ENCODE assay signal across 19 cellular contexts in the genomic region with DNA sequence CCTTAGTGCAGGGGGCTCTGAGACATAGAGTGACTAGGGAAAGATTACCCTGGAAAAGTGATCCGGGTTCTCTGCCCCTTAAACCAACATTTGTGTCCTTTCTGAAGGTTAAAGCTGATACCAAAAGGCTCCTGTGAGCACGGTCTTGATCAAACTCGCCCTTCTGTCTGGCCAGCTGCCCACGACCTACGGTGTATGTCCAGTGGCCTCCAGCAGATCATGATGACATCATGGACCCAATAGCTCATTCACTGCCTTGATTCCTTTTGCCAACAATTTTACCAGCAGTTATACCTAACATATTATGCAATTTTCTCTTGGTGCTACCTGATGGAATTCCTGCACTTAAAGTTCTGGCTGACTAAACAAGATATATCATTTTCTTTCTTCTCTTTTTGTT. TPM values are rescaled to one million over a fixed set of nuclear protein-coding genes. Genes with fewer than 3 reads are reported as not detected.
A peak's percentile ranks its signal among the peaks of the same experiment; 100 is the strongest.
DNase-seq lines count a peak whose midpoint lies in the region; ATAC-seq, FAIRE-seq and TF ChIP-seq lines count a peak whose summit lies in the region.
"Had no signal": no experiment of that assay in that cellular context is flagged by ENCODE, and none has a peak within 500 bp of the region (broad histone marks: within the 10 kb centered on the region; RNA-seq: fewer than 3 reads in every experiment).

No MANE protein-coding gene starts in this region.

- no peaks in the 10 kb centered on the region for H3K9me3 ChIP-seq in HepG2 (ENCODE audit: low read length)
- no peaks in the 10 kb centered on the region for H3K9me3 ChIP-seq in right lobe of liver
- no peaks in the 10 kb centered on the region for H3K9me3 ChIP-seq in K562 (replicated peaks; ENCODE audit: control insufficient read depth, insufficient read depth, low read depth, low read length)

- H3K9ac ChIP-seq in HepG2 (ENCODE audit: insufficient read depth, low read depth, low read length) (no peak overlapping the region), K562 (ENCODE audit: insufficient read depth in 1 of 2, low read depth in 2 of 2, low read length in 2 of 2) (no peak overlapping the region)

- ATAC-seq in HepG2 (no peak), right lobe of liver (no peak), K562 (no peak), GM18858 (IDR thresholded peaks at IDR 0.05; ENCODE audit: unreplicated experiment) (no peak)

- H2AFZ ChIP-seq in HepG2 (ENCODE audit: low read length) (no peak overlapping the region), K562 (ENCODE audit: low read depth, low read length) (no peak overlapping the region)

- in situ Hi-C loops in HepG2 (cut with HindIII; ENCODE audit: extremely low pct_ligation_motif_present, low pct_unique_long_range_greater_than_20kb), result no loop called here
- in situ Hi-C loops in K562 (cut with MboI), result loop anchor here (10.0 kb wide), 1 partner anchor 456 kb away; no protein-coding TSS in a partner anchor

- no peak for TF ChIP-seq CTCF in HepG2 (CRISPR knock-in tag; IDR thresholded peaks at IDR 0.05)
- no peak for TF ChIP-seq CTCF in right lobe of liver (IDR thresholded peaks at IDR 0.05)
- TF ChIP-seq CTCF in K562 (IDR thresholded peaks at IDR 0.05 in 2 of 3, conservative IDR thresholded peaks at IDR 0.05 in 1 of 3; ENCODE audit: insufficient read depth in 2 of 3, low read depth in 1 of 3, low read length in 3 of 3), result no peak
- TF ChIP-seq CTCF in endothelial cell (IDR thresholded peaks at IDR 0.05; ENCODE audit: unreplicated experiment), result no peak
- TF ChIP-seq CTCF in HFFc6 (IDR thresholded peaks at IDR 0.05), result no peak

- no peak for TF ChIP-seq POLR2A in HepG2 (IDR thresholded peaks at IDR 0.05; ENCODE audit: insufficient read depth in 1 of 2, low read depth in 2 of 2, low read length in 2 of 2)
- no peak for TF ChIP-seq POLR2A in right lobe of liver (IDR thresholded peaks at IDR 0.05)
- no peak for TF ChIP-seq POLR2A in K562 (conservative IDR thresholded peaks at IDR 0.05)

- CTCF ChIA-PET in HepG2 (lab: Yijun Ruan, JAX; ENCODE audit: low intra/inter-chr PET ratio, low total read pairs) (no interaction called here), K562 (lab: Yijun Ruan, JAX; ENCODE audit: low intra/inter-chr PET ratio) (no interaction called here)

- TF ChIP-seq EP300 in HepG2 (IDR thresholded peaks at IDR 0.05; ENCODE audit: low read depth in 2 of 2, low read length in 2 of 2) (no peak), HepG2 (CRISPR knock-in tag; IDR thresholded peaks at IDR 0.05; ENCODE audit: borderline replicate concordance) (no peak), K562 (IDR thresholded peaks at IDR 0.05; ENCODE audit: low read length) (no peak)

- H3K36me3 ChIP-seq in HepG2 (replicated peaks in 1 of 2; ENCODE audit: control insufficient read depth in 1 of 2, insufficient read depth in 2 of 2, low read length in 2 of 2) (no peaks in the 10 kb centered on the region), right lobe of liver (no peaks in the 10 kb centered on the region), K562 (ENCODE audit: control insufficient read depth, insufficient read depth, low read length) (no peaks in the 10 kb centered on the region)

- intact Hi-C loops in HepG2 (cut with micrococcal nuclease; ENCODE audit: unreplicated experiment) (no loop called here), right lobe of liver (cut with DNase I) (no loop called here), K562 (cut with micrococcal nuclease) (no loop called here)

- H3K9me3 Mint-ChIP-seq in endothelial cell (ENCODE audit: unreplicated experiment) (no peaks in the 10 kb centered on the region), HFFc6 (no peaks in the 10 kb centered on the region)
- H3K9me3 Mint-ChIP-seq: CD4-positive, alpha-beta memory T cell had no signal

- H3K9me1 ChIP-seq in K562 (ENCODE audit: control insufficient read depth, insufficient read depth, low read length), result no peaks in the 10 kb centered on the region

- no peaks in the 10 kb centered on the region for H3K4me1 Mint-ChIP-seq in endothelial cell (ENCODE audit: unreplicated experiment)
- H3K4me1 Mint-ChIP-seq in HFFc6 (ENCODE audit: low read depth), result peaks cover 3% of the 10 kb centered on the region; the same call in 1 of the 2 replicates

- H3K4me3 ChIP-seq in HepG2 (replicated peaks in 1 of 3; ENCODE audit: insufficient read depth in 1 of 3, low read depth in 2 of 3, low read length in 3 of 3), result no peak overlapping the region
- no peak overlapping the region for H3K4me3 ChIP-seq in right lobe of liver
- no peak overlapping the region for H3K4me3 ChIP-seq in K562

- no TSS peak for BruUV-seq in HepG2 (replicated peaks; lab: Mats Ljungman, UMichigan)
- BruUV-seq in K562 (replicated peaks; lab: Mats Ljungman, UMichigan), result no TSS peak

- H3K4me1 ChIP-seq in HepG2 (ENCODE audit: insufficient read depth, low read length), result peaks cover 10% of the 10 kb centered on the region
- no peaks in the 10 kb centered on the region for H3K4me1 ChIP-seq in right lobe of liver
- H3K4me1 ChIP-seq in K562 (replicated peaks in 1 of 2; ENCODE audit: control insufficient read depth in 2 of 2, insufficient read depth in 2 of 2, low read length in 2 of 2), result no peaks in the 10 kb centered on the region

- H3K79me2 ChIP-seq in HepG2 (ENCODE audit: insufficient read depth, low read length), result no peaks in the 10 kb centered on the region
- no peaks in the 10 kb centered on the region for H3K79me2 ChIP-seq in K562 (ENCODE audit: control insufficient read depth, insufficient read depth, low read length)

- POLR2A ChIA-PET in HepG2 (lab: Yijun Ruan, JAX), result no interaction called here
- POLR2A ChIA-PET in K562 (lab: Yijun Ruan, JAX), result interaction anchor here (0.8 kb wide), 2 partner anchors 71 to 80 kb away, joined by 3 to 4 read pairs; no protein-coding TSS in a partner anchor

- H3K27me3 Mint-ChIP-seq in endothelial cell (ENCODE audit: unreplicated experiment), result peaks cover 15% of the 10 kb centered on the region
- H3K27me3 Mint-ChIP-seq in HFFc6 (ENCODE audit: insufficient read depth), result peaks cover 15% of the 10 kb centered on the region

- no peaks in the 10 kb centered on the region; the same call in 1 of the 2 replicates for H4K20me1 ChIP-seq in HepG2 (ENCODE audit: insufficient read depth, low read length)
- peaks cover 5% of the 10 kb centered on the region; the same call in 1 of the 2 replicates for H4K20me1 ChIP-seq in K562 (replicated peaks; ENCODE audit: control insufficient read depth, insufficient read depth, low read length)

- H3K36me3 Mint-ChIP-seq in endothelial cell (ENCODE audit: low read depth, unreplicated experiment) (peaks cover 17% of the 10 kb centered on the region), HFFc6 (ENCODE audit: low read depth) (peaks cover 16% of the 10 kb centered on the region)
- H3K36me3 Mint-ChIP-seq: CD4-positive, alpha-beta memory T cell had no signal

- FAIRE-seq in HepG2 (lab: Jason Lieb, UNC) (no peak), K562 (lab: Jason Lieb, UNC) (peak; percentile 37)
- FAIRE-seq: GM12891, GM18507 had no signal

- DNase-seq in HepG2 (ENCODE audit: low spot score) (no peak), right lobe of liver (no peak), K562 (ENCODE audit: extremely low read depth in 1 of 4, low spot score in 3 of 4) (no peak), endothelial cell (ENCODE audit: low spot score) (no peak), HFFc6 (no peak)
- DNase-seq: C1 segment of cervical spinal cord; Calu3; CD4-positive, alpha-beta memory T cell; COR-L47; DMS53; DMS79 treated with DMSO at 0.1 percent for 48 hours; GF-D8; GOT3; H7; HCEC 1CT had no signal

- no peak overlapping the region for H3K27ac ChIP-seq in HepG2 (ENCODE audit: extremely low read length, insufficient read depth, low read length)
- H3K27ac ChIP-seq in right lobe of liver, result no peak overlapping the region
- H3K27ac ChIP-seq in K562 (ENCODE audit: extremely low read depth, low read depth, low read length), result no peak overlapping the region

- H3K27ac Mint-ChIP-seq in endothelial cell (ENCODE audit: unreplicated experiment), result peak overlapping the region; percentile 42
- H3K27ac Mint-ChIP-seq in HFFc6, result no peak overlapping the region
- H3K27ac Mint-ChIP-seq: CD4-positive, alpha-beta memory T cell had no signal

- WGBS in HepG2 (ENCODE audit: low lambda C conversion rate), result 1% methylated on average over 5 of the region's 5 CpGs
- WGBS in right lobe of liver (ENCODE audit: insufficient coverage, low coverage, low lambda C conversion rate, missing lambda C conversion rate), result 92% methylated on average over 2 of the region's 5 CpGs
- WGBS in K562 (ENCODE audit: insufficient coverage, low coverage, missing lambda C conversion rate), result under 1% methylated on average over 5 of the region's 5 CpGs

- H3K4me2 ChIP-seq in HepG2 (ENCODE audit: low read depth, low read length) (no peak overlapping the region), K562 (ENCODE audit: insufficient read depth, low read length) (no peak overlapping the region)

- TF ChIP-seq RAD21 in HepG2 (CRISPR knock-in tag; IDR thresholded peaks at IDR 0.05) (no peak), K562 (CRISPR knock-in tag; conservative IDR thresholded peaks at IDR 0.05 in 1 of 2, IDR thresholded peaks at IDR 0.05 in 1 of 2) (no peak)

- peaks cover 5 to 44% of the 10 kb centered on the region in 2 experiments for H3K27me3 ChIP-seq in HepG2 (ENCODE audit: control insufficient read depth in 1 of 2, insufficient read depth in 2 of 2, low read length in 2 of 2)
- H3K27me3 ChIP-seq in right lobe of liver, result peaks cover 0 to 19% of the 10 kb centered on the region in 2 donors
- peaks cover 11 to 33% of the 10 kb centered on the region in 2 experiments for H3K27me3 ChIP-seq in K562 (ENCODE audit: control insufficient read depth in 2 of 2, insufficient read depth in 2 of 2, low read length in 2 of 2)

- H3K4me3 Mint-ChIP-seq in endothelial cell (ENCODE audit: unreplicated experiment) (peak overlapping the region; percentile 11), HFFc6 (no peak overlapping the region)
- H3K4me3 Mint-ChIP-seq: CD4-positive, alpha-beta memory T cell had no signal

RNA-seq across cellular contexts. Expression of a gene that starts 6.8 kb away (rescaled TPM):
- total RNA-seq in HepG2 (2016; rRNA removed; fragmentation: Illumina TruSeq; extraction: Trizol), result not detected in 2 replicates
- total RNA-seq in HepG2 (2016; cell fraction: cytosol; rRNA removed; fragmentation: Illumina TruSeq; extraction: Trizol; ENCODE audit: low read depth), result not detected in 2 replicates
- not detected in 2 replicates for total RNA-seq in HepG2 (2016; cell fraction: insoluble cytoplasmic fraction; rRNA removed; fragmentation: Illumina TruSeq; extraction: Trizol)
- total RNA-seq in HepG2 (2016; cell fraction: membrane; rRNA removed; fragmentation: Illumina TruSeq; extraction: Trizol), result not detected in 2 replicates
- not detected in 2 replicates for total RNA-seq in HepG2 (2016; cell fraction: nucleus; rRNA removed; fragmentation: Illumina TruSeq; extraction: Trizol)
- polyA plus RNA-seq in HepG2 (2011; rRNA removed), result not detected in 2 replicates
- polyA plus RNA-seq in HepG2 (2011; cell fraction: cytosol; rRNA removed), result not detected in 2 replicates
- not detected in 2 replicates for polyA plus RNA-seq in HepG2 (2011; cell fraction: nucleus; rRNA removed)
- not detected in 2 replicates for polyA plus RNA-seq in HepG2 (2012)
- polyA plus RNA-seq in HepG2 (2016; cell fraction: cytosol; fragmentation: Illumina TruSeq; extraction: Trizol; ENCODE audit: low read depth), result not detected in 2 replicates
- polyA plus RNA-seq in HepG2 (2016; cell fraction: insoluble cytoplasmic fraction; fragmentation: Illumina TruSeq; extraction: Trizol; ENCODE audit: low read depth), result not detected in 2 replicates
- polyA plus RNA-seq in HepG2 (2016; cell fraction: membrane; fragmentation: Illumina TruSeq; extraction: Trizol; ENCODE audit: low read depth), result not detected in 2 replicates
- polyA plus RNA-seq in HepG2 (2016; cell fraction: nucleus; fragmentation: Illumina TruSeq; extraction: Trizol; ENCODE audit: insufficient read depth, low read depth), result not detected in 2 replicates
- not detected in 2 replicates for polyA minus RNA-seq in HepG2 (2011; rRNA and poly(A)+ RNA removed; ENCODE audit: low replicate concordance)
- polyA minus RNA-seq in HepG2 (2011; cell fraction: cytosol; rRNA and poly(A)+ RNA removed), result not detected in 2 replicates
- polyA minus RNA-seq in HepG2 (2011; cell fraction: nucleus; rRNA and poly(A)+ RNA removed), result not detected in 2 replicates
- total RNA-seq in right lobe of liver, result 1 to 10 TPM in 1 of 6 experiments, under 1 TPM in 5; 0.20 to 1.1 (median 0.26) TPM
- total RNA-seq in K562 (2011; cell fraction: chromatin; rRNA removed; ENCODE audit: low replicate concordance), result 6.3 and 10.4 TPM in 2 replicates
- 8.3 and 12.7 TPM in 2 replicates for total RNA-seq in K562 (2011; cell fraction: nucleolus; rRNA removed)
- 13.1 and 13.4 TPM in 2 replicates for total RNA-seq in K562 (2011; cell fraction: nucleoplasm; rRNA removed)
- total RNA-seq in K562 (2014; rRNA removed), result 0.50 and 0.57 TPM in 2 replicates
- total RNA-seq in K562 (2014; rRNA removed; fragmentation: Illumina TruSeq; extraction: Trizol), result 0.96 and 1.2 TPM in 2 replicates
- 0.60 and 0.83 TPM in 2 replicates for total RNA-seq in K562 (2015; rRNA removed; fragmentation: Illumina TruSeq; extraction: Trizol)
- 0.78 and 1.2 TPM in 2 replicates for total RNA-seq in K562 (2021)
- polyA plus RNA-seq in K562 (2011; rRNA removed), result 2.7 and 5.3 TPM in 2 replicates
- polyA plus RNA-seq in K562 (2011; cell fraction: cytosol; rRNA removed), result 2.6 and 5.2 TPM in 2 replicates
- polyA plus RNA-seq in K562 (2011; cell fraction: nucleus; rRNA removed), result 1.4 and 3.5 TPM in 2 replicates
- polyA plus RNA-seq in K562 (2012), result 1.2 and 4.7 TPM in 2 replicates
- polyA plus RNA-seq in K562 (2014; fragmentation: Illumina TruSeq; extraction: Trizol), result 1.8 and 2.4 TPM in 2 replicates
- 1 to 10 TPM; 3.2 to 4.1 TPM for polyA plus RNA-seq in K562 (2014; fragmentation: Nextera tagmentation; extraction: Ambion mirVana)
- 1.1 TPM in 2 replicates for polyA plus RNA-seq in K562 (2014; rRNA removed)
- 1.4 and 2.9 TPM in 2 replicates for polyA minus RNA-seq in K562 (2011; rRNA and poly(A)+ RNA removed)
- 0.86 TPM in 1 of 2 replicates, not detected in the other for polyA minus RNA-seq in K562 (2011; cell fraction: cytosol; rRNA and poly(A)+ RNA removed)
- 0.22 and 0.27 TPM in 2 replicates for polyA minus RNA-seq in K562 (2011; cell fraction: nucleus; rRNA and poly(A)+ RNA removed)
- total RNA-seq in endothelial cell (ENCODE audit: unreplicated experiment), result 9.9 TPM
- 10 to 100 TPM; 16.2 to 23.2 (median 19.4) TPM for total RNA-seq in HFFc6 (2021; fragmentation: NEBNext Ultra II Directional; extraction: Animal tissue kit (Norgen Biotek cat#: 25700))
- total RNA-seq: CD4-positive, alpha-beta memory T cell; H7 had no signal

RNA-seq across cellular contexts. Expression of a gene that starts 15.1 kb away (rescaled TPM):
- total RNA-seq in HepG2 (2016; rRNA removed; fragmentation: Illumina TruSeq; extraction: Trizol), result 0.04 TPM in 1 of 2 replicates, not detected in the other
- total RNA-seq in HepG2 (2016; cell fraction: cytosol; rRNA removed; fragmentation: Illumina TruSeq; extraction: Trizol; ENCODE audit: low read depth), result not detected in 2 replicates
- 0.06 TPM in 1 of 2 replicates, not detected in the other for total RNA-seq in HepG2 (2016; cell fraction: insoluble cytoplasmic fraction; rRNA removed; fragmentation: Illumina TruSeq; extraction: Trizol)
- not detected in 2 replicates for total RNA-seq in HepG2 (2016; cell fraction: membrane; rRNA removed; fragmentation: Illumina TruSeq; extraction: Trizol)
- 0.12 TPM in 1 of 2 replicates, not detected in the other for total RNA-seq in HepG2 (2016; cell fraction: nucleus; rRNA removed; fragmentation: Illumina TruSeq; extraction: Trizol)
- 0.08 and 0.09 TPM in 2 replicates for polyA plus RNA-seq in HepG2 (2011; rRNA removed)
- 0.11 and 0.13 TPM in 2 replicates for polyA plus RNA-seq in HepG2 (2011; cell fraction: cytosol; rRNA removed)
- polyA plus RNA-seq in HepG2 (2011; cell fraction: nucleus; rRNA removed), result 0.05 and 0.10 TPM in 2 replicates
- polyA plus RNA-seq in HepG2 (2012), result 0.27 and 0.39 TPM in 2 replicates
- not detected in 2 replicates for polyA plus RNA-seq in HepG2 (2016; cell fraction: cytosol; fragmentation: Illumina TruSeq; extraction: Trizol; ENCODE audit: low read depth)
- 0.09 TPM in 1 of 2 replicates, not detected in the other for polyA plus RNA-seq in HepG2 (2016; cell fraction: insoluble cytoplasmic fraction; fragmentation: Illumina TruSeq; extraction: Trizol; ENCODE audit: low read depth)
- not detected in 2 replicates for polyA plus RNA-seq in HepG2 (2016; cell fraction: membrane; fragmentation: Illumina TruSeq; extraction: Trizol; ENCODE audit: low read depth)
- polyA plus RNA-seq in HepG2 (2016; cell fraction: nucleus; fragmentation: Illumina TruSeq; extraction: Trizol; ENCODE audit: insufficient read depth, low read depth), result 0.16 TPM in 1 of 2 replicates, not detected in the other
- 0.06 and 0.21 TPM in 2 replicates for polyA minus RNA-seq in HepG2 (2011; rRNA and poly(A)+ RNA removed; ENCODE audit: low replicate concordance)
- polyA minus RNA-seq in HepG2 (2011; cell fraction: cytosol; rRNA and poly(A)+ RNA removed), result not detected in 2 replicates
- 0.12 and 0.13 TPM in 2 replicates for polyA minus RNA-seq in HepG2 (2011; cell fraction: nucleus; rRNA and poly(A)+ RNA removed)
- total RNA-seq in right lobe of liver, result under 1 TPM in 5 of 6 experiments, not detected in 1; 0.07 to 0.43 (median 0.12) TPM
- total RNA-seq in K562 (2011; cell fraction: chromatin; rRNA removed; ENCODE audit: low replicate concordance), result 2.2 and 5.9 TPM in 2 replicates
- 1.8 and 2.1 TPM in 2 replicates for total RNA-seq in K562 (2011; cell fraction: nucleolus; rRNA removed)
- 2.8 and 3.3 TPM in 2 replicates for total RNA-seq in K562 (2011; cell fraction: nucleoplasm; rRNA removed)
- total RNA-seq in K562 (2014; rRNA removed), result 1.5 and 1.8 TPM in 2 replicates
- 2.5 and 3.4 TPM in 2 replicates for total RNA-seq in K562 (2014; rRNA removed; fragmentation: Illumina TruSeq; extraction: Trizol)
- 0.26 and 0.33 TPM in 2 replicates for total RNA-seq in K562 (2015; rRNA removed; fragmentation: Illumina TruSeq; extraction: Trizol)
- 2.7 and 3.5 TPM in 2 replicates for total RNA-seq in K562 (2021)
- polyA plus RNA-seq in K562 (2011; rRNA removed), result 1.1 and 1.3 TPM in 2 replicates
- polyA plus RNA-seq in K562 (2011; cell fraction: cytosol; rRNA removed), result 0.40 and 0.91 TPM in 2 replicates
- 1.0 and 1.5 TPM in 2 replicates for polyA plus RNA-seq in K562 (2011; cell fraction: nucleus; rRNA removed)
- 1.3 and 14.7 TPM in 2 replicates for polyA plus RNA-seq in K562 (2012)
- 4.9 and 6.0 TPM in 2 replicates for polyA plus RNA-seq in K562 (2014; fragmentation: Illumina TruSeq; extraction: Trizol)
- 1 to 10 TPM; 1.2 to 2.5 TPM for polyA plus RNA-seq in K562 (2014; fragmentation: Nextera tagmentation; extraction: Ambion mirVana)
- polyA plus RNA-seq in K562 (2014; rRNA removed), result 2.7 and 3.3 TPM in 2 replicates
- polyA minus RNA-seq in K562 (2011; rRNA and poly(A)+ RNA removed), result 0.67 and 0.99 TPM in 2 replicates
- polyA minus RNA-seq in K562 (2011; cell fraction: cytosol; rRNA and poly(A)+ RNA removed), result 0.38 TPM in 1 of 2 replicates, not detected in the other
- 0.81 and 1.4 TPM in 2 replicates for polyA minus RNA-seq in K562 (2011; cell fraction: nucleus; rRNA and poly(A)+ RNA removed)
- 24.8 TPM for total RNA-seq in endothelial cell (ENCODE audit: unreplicated experiment)
- 10 to 100 TPM in 2 of 6 experiments, 1 to 10 TPM in 4; 8.6 to 12.7 (median 9.8) TPM for total RNA-seq in HFFc6 (2021; fragmentation: NEBNext Ultra II Directional; extraction: Animal tissue kit (Norgen Biotek cat#: 25700))
- total RNA-seq: CD4-positive, alpha-beta memory T cell; G401 had no signal
- polyA plus RNA-seq: CD4-positive, alpha-beta memory T cell had no signal

RNA-seq across cellular contexts. Expression of a gene that starts 25.7 kb away (rescaled TPM):
- total RNA-seq in HepG2 (2016; rRNA removed; fragmentation: Illumina TruSeq; extraction: Trizol), result not detected in 2 replicates
- not detected in 2 replicates for total RNA-seq in HepG2 (2016; cell fraction: cytosol; rRNA removed; fragmentation: Illumina TruSeq; extraction: Trizol; ENCODE audit: low read depth)
- not detected in 2 replicates for total RNA-seq in HepG2 (2016; cell fraction: insoluble cytoplasmic fraction; rRNA removed; fragmentation: Illumina TruSeq; extraction: Trizol)
- not detected in 2 replicates for total RNA-seq in HepG2 (2016; cell fraction: membrane; rRNA removed; fragmentation: Illumina TruSeq; extraction: Trizol)
- not detected in 2 replicates for total RNA-seq in HepG2 (2016; cell fraction: nucleus; rRNA removed; fragmentation: Illumina TruSeq; extraction: Trizol)
- not detected in 2 replicates for polyA plus RNA-seq in HepG2 (2011; rRNA removed)
- not detected in 2 replicates for polyA plus RNA-seq in HepG2 (2011; cell fraction: cytosol; rRNA removed)
- not detected in 2 replicates for polyA plus RNA-seq in HepG2 (2011; cell fraction: nucleus; rRNA removed)
- polyA plus RNA-seq in HepG2 (2012), result not detected in 2 replicates
- polyA plus RNA-seq in HepG2 (2016; cell fraction: cytosol; fragmentation: Illumina TruSeq; extraction: Trizol; ENCODE audit: low read depth), result not detected in 2 replicates
- polyA plus RNA-seq in HepG2 (2016; cell fraction: insoluble cytoplasmic fraction; fragmentation: Illumina TruSeq; extraction: Trizol; ENCODE audit: low read depth), result not detected in 2 replicates
- polyA plus RNA-seq in HepG2 (2016; cell fraction: membrane; fragmentation: Illumina TruSeq; extraction: Trizol; ENCODE audit: low read depth), result not detected in 2 replicates
- not detected in 2 replicates for polyA plus RNA-seq in HepG2 (2016; cell fraction: nucleus; fragmentation: Illumina TruSeq; extraction: Trizol; ENCODE audit: insufficient read depth, low read depth)
- polyA minus RNA-seq in HepG2 (2011; rRNA and poly(A)+ RNA removed; ENCODE audit: low replicate concordance), result 6.1 TPM in 1 of 2 replicates, not detected in the other
- not detected in 2 replicates for polyA minus RNA-seq in HepG2 (2011; cell fraction: cytosol; rRNA and poly(A)+ RNA removed)
- not detected in 2 replicates for polyA minus RNA-seq in HepG2 (2011; cell fraction: nucleus; rRNA and poly(A)+ RNA removed)
- total RNA-seq in right lobe of liver, result not detected
- total RNA-seq in K562 (2011; cell fraction: chromatin; rRNA removed; ENCODE audit: low replicate concordance), result not detected in 2 replicates
- not detected in 2 replicates for total RNA-seq in K562 (2011; cell fraction: nucleolus; rRNA removed)
- total RNA-seq in K562 (2011; cell fraction: nucleoplasm; rRNA removed), result 0.61 TPM in 1 of 2 replicates, not detected in the other
- not detected in 2 replicates for total RNA-seq in K562 (2014; rRNA removed)
- total RNA-seq in K562 (2014; rRNA removed; fragmentation: Illumina TruSeq; extraction: Trizol), result not detected in 2 replicates
- total RNA-seq in K562 (2015; rRNA removed; fragmentation: Illumina TruSeq; extraction: Trizol), result not detected in 2 replicates
- not detected in 2 replicates for total RNA-seq in K562 (2021)
- polyA plus RNA-seq in K562 (2011; rRNA removed), result 0.11 TPM in 1 of 2 replicates, not detected in the other
- 0.13 TPM in 1 of 2 replicates, not detected in the other for polyA plus RNA-seq in K562 (2011; cell fraction: cytosol; rRNA removed)
- 0.16 TPM in 1 of 2 replicates, not detected in the other for polyA plus RNA-seq in K562 (2011; cell fraction: nucleus; rRNA removed)
- 0.07 TPM in 1 of 2 replicates, not detected in the other for polyA plus RNA-seq in K562 (2012)
- not detected in 2 replicates for polyA plus RNA-seq in K562 (2014; fragmentation: Illumina TruSeq; extraction: Trizol)
- not detected for polyA plus RNA-seq in K562 (2014; fragmentation: Nextera tagmentation; extraction: Ambion mirVana)
- not detected in 2 replicates for polyA plus RNA-seq in K562 (2014; rRNA removed)
- not detected in 2 replicates for polyA minus RNA-seq in K562 (2011; rRNA and poly(A)+ RNA removed)
- polyA minus RNA-seq in K562 (2011; cell fraction: cytosol; rRNA and poly(A)+ RNA removed), result not detected in 2 replicates
- polyA minus RNA-seq in K562 (2011; cell fraction: nucleus; rRNA and poly(A)+ RNA removed), result not detected in 2 replicates
- total RNA-seq in endothelial cell (ENCODE audit: unreplicated experiment), result 3.8 TPM
- total RNA-seq in HFFc6 (2021; fragmentation: NEBNext Ultra II Directional; extraction: Animal tissue kit (Norgen Biotek cat#: 25700)), result 1 to 10 TPM in 2 of 6 experiments, under 1 TPM in 4; 0.64 to 1.1 (median 0.83) TPM
- total RNA-seq: CD4-positive, alpha-beta memory T cell; G401; H7 had no signal
- polyA plus RNA-seq: CD4-positive, alpha-beta memory T cell had no signal

RNA-seq across cellular contexts. Expression of a gene that starts 50.7 kb away (rescaled TPM):
- total RNA-seq in HepG2 (2016; rRNA removed; fragmentation: Illumina TruSeq; extraction: Trizol) (not detected in 2 replicates), right lobe of liver (not detected), K562 (2014; rRNA removed) (not detected in 2 replicates), K562 (2014; rRNA removed; fragmentation: Illumina TruSeq; extraction: Trizol) (not detected in 2 replicates), K562 (2015; rRNA removed; fragmentation: Illumina TruSeq; extraction: Trizol) (not detected in 2 replicates), K562 (2021) (not detected in 2 replicates), endothelial cell (ENCODE audit: unreplicated experiment) (0.28 TPM)
- total RNA-seq in HepG2 (2016; cell fraction: cytosol; rRNA removed; fragmentation: Illumina TruSeq; extraction: Trizol; ENCODE audit: low read depth), result not detected in 2 replicates
- not detected in 2 replicates for total RNA-seq in HepG2 (2016; cell fraction: insoluble cytoplasmic fraction; rRNA removed; fragmentation: Illumina TruSeq; extraction: Trizol)
- total RNA-seq in HepG2 (2016; cell fraction: membrane; rRNA removed; fragmentation: Illumina TruSeq; extraction: Trizol), result not detected in 2 replicates
- not detected in 2 replicates for total RNA-seq in HepG2 (2016; cell fraction: nucleus; rRNA removed; fragmentation: Illumina TruSeq; extraction: Trizol)
- polyA plus RNA-seq in HepG2 (2011; rRNA removed) (not detected in 2 replicates), K562 (2011; rRNA removed) (not detected in 2 replicates), K562 (2014; fragmentation: Illumina TruSeq; extraction: Trizol) (not detected in 2 replicates), K562 (2014; fragmentation: Nextera tagmentation; extraction: Ambion mirVana) (not detected), K562 (2014; rRNA removed) (not detected in 2 replicates)
- not detected in 2 replicates for polyA plus RNA-seq in HepG2 (2011; cell fraction: cytosol; rRNA removed)
- polyA plus RNA-seq in HepG2 (2011; cell fraction: nucleus; rRNA removed), result not detected in 2 replicates
- not detected in 2 replicates for polyA plus RNA-seq in HepG2 (2012)
- polyA plus RNA-seq in HepG2 (2016; cell fraction: cytosol; fragmentation: Illumina TruSeq; extraction: Trizol; ENCODE audit: low read depth), result not detected in 2 replicates
- not detected in 2 replicates for polyA plus RNA-seq in HepG2 (2016; cell fraction: insoluble cytoplasmic fraction; fragmentation: Illumina TruSeq; extraction: Trizol; ENCODE audit: low read depth)
- not detected in 2 replicates for polyA plus RNA-seq in HepG2 (2016; cell fraction: membrane; fragmentation: Illumina TruSeq; extraction: Trizol; ENCODE audit: low read depth)
- polyA plus RNA-seq in HepG2 (2016; cell fraction: nucleus; fragmentation: Illumina TruSeq; extraction: Trizol; ENCODE audit: insufficient read depth, low read depth), result not detected in 2 replicates
- 19.1 TPM in 1 of 2 replicates, not detected in the other for polyA minus RNA-seq in HepG2 (2011; rRNA and poly(A)+ RNA removed; ENCODE audit: low replicate concordance)
- polyA minus RNA-seq in HepG2 (2011; cell fraction: cytosol; rRNA and poly(A)+ RNA removed), result not detected in 2 replicates
- not detected in 2 replicates for polyA minus RNA-seq in HepG2 (2011; cell fraction: nucleus; rRNA and poly(A)+ RNA removed)
- not detected in 2 replicates for total RNA-seq in K562 (2011; cell fraction: chromatin; rRNA removed; ENCODE audit: low replicate concordance)
- total RNA-seq in K562 (2011; cell fraction: nucleolus; rRNA removed), result not detected in 2 replicates
- total RNA-seq in K562 (2011; cell fraction: nucleoplasm; rRNA removed), result not detected in 2 replicates
- 0.01 and 0.18 TPM in 2 replicates for polyA plus RNA-seq in K562 (2011; cell fraction: cytosol; rRNA removed)
- 0.24 TPM in 1 of 2 replicates, not detected in the other for polyA plus RNA-seq in K562 (2011; cell fraction: nucleus; rRNA removed)
- not detected in 2 replicates for polyA plus RNA-seq in K562 (2012)
- polyA minus RNA-seq in K562 (2011; rRNA and poly(A)+ RNA removed), result not detected in 2 replicates
- polyA minus RNA-seq in K562 (2011; cell fraction: cytosol; rRNA and poly(A)+ RNA removed), result not detected in 2 replicates
- polyA minus RNA-seq in K562 (2011; cell fraction: nucleus; rRNA and poly(A)+ RNA removed), result 0.11 and 0.13 TPM in 2 replicates
- under 1 TPM in 5 of 6 experiments, not detected in 1; 0.14 to 0.41 (median 0.26) TPM for total RNA-seq in HFFc6 (2021; fragmentation: NEBNext Ultra II Directional; extraction: Animal tissue kit (Norgen Biotek cat#: 25700))
- total RNA-seq: Calu3; CD4-positive, alpha-beta memory T cell; G401; H7 had no signal
- polyA plus RNA-seq: CD4-positive, alpha-beta memory T cell had no signal
